In genomic region chr13:111893607-111894443, GRCh38 we compare ENCODE assay signal across 14 cellular contexts.
DNase-seq lines count a peak whose midpoint lies in the region; ATAC-seq and TF ChIP-seq lines count a peak whose summit lies in the region.
"Had no signal": no experiment of that assay in that cellular context is flagged by ENCODE, and none has a peak within 500 bp of the region (broad histone marks: within the 10 kb centered on the region; RNA-seq: fewer than 3 reads in every experiment).

No MANE protein-coding gene starts in this region.

- peaks cover 12% of the 10 kb centered on the region for H3K27me3 Mint-ChIP-seq in glutamatergic neuron (ENCODE audit: unreplicated experiment)
- peaks cover 63% of the 10 kb centered on the region for H3K27me3 Mint-ChIP-seq in nephron progenitor cell (ENCODE audit: low read depth, poor library complexity)
- H3K27me3 Mint-ChIP-seq in activated T-helper 1 cell treated with anti-CD3 and anti-CD28 coated beads, Interleukin-12 subunit alpha, Interleukin-12 subunit beta, Interleukin-2, Interleukin-4 antibody, amounts not matched to agents 30 ng/mL and 10 ng/mL and 1 ng/mL, durations not matched to agents 14 hours and 24 hours and 36 hours (ENCODE audit: insufficient read depth) = peaks cover 23% of the 10 kb centered on the region

- TF ChIP-seq CTCF in A673 (conservative IDR thresholded peaks at IDR 0.05; ENCODE audit: low read depth, low read length) (no peak), glutamatergic neuron (IDR thresholded peaks at IDR 0.05; ENCODE audit: partially characterized antibody, unreplicated experiment) (no peak), nephron progenitor cell (IDR thresholded peaks at IDR 0.05) (no peak), ovary (IDR thresholded peaks at IDR 0.05) (no peak)

- H3K27me3 ChIP-seq in A673 (replicated peaks; ENCODE audit: insufficient read depth, low read depth, low read length, poor library complexity) (peaks cover 38% of the 10 kb centered on the region), NT2/D1 (ENCODE audit: insufficient read depth, insufficient read length) (peaks cover 30% of the 10 kb centered on the region), ovary (no peaks in the 10 kb centered on the region)

- H3K4me1 ChIP-seq in A673 (ENCODE audit: insufficient read depth, low read length, poor library complexity, severe bottlenecking) = peaks cover 9% of the 10 kb centered on the region
- H3K4me1 ChIP-seq in NT2/D1 (ENCODE audit: insufficient read depth, insufficient read length) = peaks cover 4% of the 10 kb centered on the region
- no peaks in the 10 kb centered on the region for H3K4me1 ChIP-seq in ovary (ENCODE audit: insufficient read depth)

- H3K4me3 ChIP-seq in A673 (ENCODE audit: low read depth, low read length, poor library complexity, severe bottlenecking) (peak overlapping the region; percentile 32), NT2/D1 (ENCODE audit: insufficient read length, low read depth) (peak overlapping the region; percentile 61), ovary (no peak overlapping the region)
- H3K4me3 ChIP-seq: GM12878 had no signal

- no peaks in the 10 kb centered on the region for H3K36me3 ChIP-seq in A673 (ENCODE audit: insufficient read depth, low read length, poor library complexity, severe bottlenecking)
- H3K36me3 ChIP-seq in NT2/D1 (ENCODE audit: insufficient read depth, insufficient read length, low read length) = no peaks in the 10 kb centered on the region
- no peaks in the 10 kb centered on the region for H3K36me3 ChIP-seq in ovary

- no peaks in the 10 kb centered on the region for H3K36me3 Mint-ChIP-seq in glutamatergic neuron (ENCODE audit: unreplicated experiment)
- H3K36me3 Mint-ChIP-seq in nephron progenitor cell (ENCODE audit: low read depth) = no peaks in the 10 kb centered on the region
- no peaks in the 10 kb centered on the region for H3K36me3 Mint-ChIP-seq in activated T-helper 1 cell treated with anti-CD3 and anti-CD28 coated beads, Interleukin-12 subunit alpha, Interleukin-12 subunit beta, Interleukin-2, Interleukin-4 antibody, amounts not matched to agents 30 ng/mL and 10 ng/mL and 1 ng/mL, durations not matched to agents 14 hours and 24 hours and 36 hours (ENCODE audit: low read depth)
- H3K36me3 Mint-ChIP-seq: stimulated activated naive B cell treated with anti-CD40 and anti-IgM and Interleukin-4, amounts not matched to agents 10 μg/mL and 1 μg/mL and 100 μg/mL, for 72 hours had no signal

- peaks cover 6% of the 10 kb centered on the region for H3K9me3 ChIP-seq in A673 (ENCODE audit: low read depth, low read length, poor library complexity, severe bottlenecking)
- H3K9me3 ChIP-seq in NT2/D1 (ENCODE audit: insufficient read depth, low read length) = no peaks in the 10 kb centered on the region
- H3K9me3 ChIP-seq in ovary = peaks cover 0 to 5% of the 10 kb centered on the region in 2 donors

- CTCF ChIA-PET in A673 (lab: Charles Lee) = no interaction called here

- H3K27ac ChIP-seq in A673 (ENCODE audit: low read depth, low read length, poor library complexity, severe bottlenecking) = no peak overlapping the region
- no peak overlapping the region for H3K27ac ChIP-seq in ovary

- BruUV-seq in A673 (replicated peaks; lab: Mats Ljungman, UMichigan) = no TSS peak

- ATAC-seq in HG02884 (IDR thresholded peaks at IDR 0.05; ENCODE audit: unreplicated experiment) = no peak
- ATAC-seq: GM12878; HCT116; stimulated activated naive B cell treated with anti-CD40 and anti-IgM and Interleukin-4, amounts not matched to agents 10 μg/mL and 1 μg/mL and 100 μg/mL, for 72 hours had no signal

- intact Hi-C loops in A673 (cut with micrococcal nuclease; ENCODE audit: unreplicated experiment) (no loop called here), ovary (cut with DNase I) (no loop called here)
- intact Hi-C loops in activated T-helper 1 cell treated with anti-CD3 and anti-CD28 coated beads, Interleukin-12 subunit alpha, Interleukin-12 subunit beta, Interleukin-2, Interleukin-4 antibody, amounts not matched to agents 30 ng/mL and 10 ng/mL and 1 ng/mL, durations not matched to agents 14 hours and 24 hours and 36 hours (cut with micrococcal nuclease) = no loop called here

- WGBS in ovary, 3 donors = 9 to 13% (median 9%) methylated on average over 35 of the region's 35 CpGs

- H3K9me3 Mint-ChIP-seq in glutamatergic neuron (ENCODE audit: unreplicated experiment) = peaks cover 5% of the 10 kb centered on the region
- peaks cover 26% of the 10 kb centered on the region for H3K9me3 Mint-ChIP-seq in nephron progenitor cell
- H3K9me3 Mint-ChIP-seq in activated T-helper 1 cell treated with anti-CD3 and anti-CD28 coated beads, Interleukin-12 subunit alpha, Interleukin-12 subunit beta, Interleukin-2, Interleukin-4 antibody, amounts not matched to agents 30 ng/mL and 10 ng/mL and 1 ng/mL, durations not matched to agents 14 hours and 24 hours and 36 hours = peaks cover 9% of the 10 kb centered on the region

- peaks cover 4% of the 10 kb centered on the region for H3K4me1 Mint-ChIP-seq in glutamatergic neuron (ENCODE audit: low read depth, unreplicated experiment)
- H3K4me1 Mint-ChIP-seq in nephron progenitor cell = peaks cover 50% of the 10 kb centered on the region
- H3K4me1 Mint-ChIP-seq in activated T-helper 1 cell treated with anti-CD3 and anti-CD28 coated beads, Interleukin-12 subunit alpha, Interleukin-12 subunit beta, Interleukin-2, Interleukin-4 antibody, amounts not matched to agents 30 ng/mL and 10 ng/mL and 1 ng/mL, durations not matched to agents 14 hours and 24 hours and 36 hours (ENCODE audit: low read depth) = no peaks in the 10 kb centered on the region

- peak overlapping the region; percentile 70 for H3K9ac ChIP-seq in NT2/D1 (ENCODE audit: insufficient read length, low read depth)

- no peak overlapping the region for H3K27ac Mint-ChIP-seq in glutamatergic neuron (ENCODE audit: unreplicated experiment)
- H3K27ac Mint-ChIP-seq in nephron progenitor cell = peak overlapping the region; percentile 91
- no peak overlapping the region for H3K27ac Mint-ChIP-seq in activated T-helper 1 cell treated with anti-CD3 and anti-CD28 coated beads, Interleukin-12 subunit alpha, Interleukin-12 subunit beta, Interleukin-2, Interleukin-4 antibody, amounts not matched to agents 30 ng/mL and 10 ng/mL and 1 ng/mL, durations not matched to agents 14 hours and 24 hours and 36 hours
- H3K27ac Mint-ChIP-seq: stimulated activated naive B cell treated with anti-CD40 and anti-IgM and Interleukin-4, amounts not matched to agents 10 μg/mL and 1 μg/mL and 100 μg/mL, for 72 hours had no signal

- no peak for TF ChIP-seq EP300 in ovary (IDR thresholded peaks at IDR 0.05)

- POLR2A ChIA-PET in A673 (lab: Charles Lee; ENCODE audit: low non-redundant PET) = no interaction called here

- TF ChIP-seq POLR2A in ovary (IDR thresholded peaks at IDR 0.05) = no peak

- DNase-seq in A673 (ENCODE audit: low spot score) = peak; percentile 61
- DNase-seq in NT2/D1 (ENCODE audit: low read depth, low spot score) = no peak
- peak; percentile 48 for DNase-seq in glutamatergic neuron
- peak; percentile 55 for DNase-seq in nephron progenitor cell
- no peak for DNase-seq in ovary
- no peak for DNase-seq in activated T-helper 1 cell treated with anti-CD3 and anti-CD28 coated beads, Interleukin-12 subunit alpha, Interleukin-12 subunit beta, Interleukin-2, Interleukin-4 antibody, amounts not matched to agents 30 ng/mL and 10 ng/mL and 1 ng/mL, durations not matched to agents 14 hours and 24 hours and 36 hours (ENCODE audit: low spot score)
- DNase-seq in 8988T = no peak
- DNase-seq: DMS53; NCI-H1048; stimulated activated CD4-positive, alpha-beta T cell treated with anti-CD3 and anti-CD28 coated beads, Interleukin-4, amount 100 ng/mL, for 1 hour; stimulated activated naive B cell treated with anti-CD40 and anti-IgM and Interleukin-4, amounts not matched to agents 10 μg/mL and 1 μg/mL and 100 μg/mL, for 72 hours had no signal

- H3K4me3 Mint-ChIP-seq in glutamatergic neuron (ENCODE audit: unreplicated experiment) (peak overlapping the region; percentile 79), nephron progenitor cell (peak overlapping the region; percentile 83)
- no peak overlapping the region for H3K4me3 Mint-ChIP-seq in activated T-helper 1 cell treated with anti-CD3 and anti-CD28 coated beads, Interleukin-12 subunit alpha, Interleukin-12 subunit beta, Interleukin-2, Interleukin-4 antibody, amounts not matched to agents 30 ng/mL and 10 ng/mL and 1 ng/mL, durations not matched to agents 14 hours and 24 hours and 36 hours
- H3K4me3 Mint-ChIP-seq: stimulated activated naive B cell treated with anti-CD40 and anti-IgM and Interleukin-4, amounts not matched to agents 10 μg/mL and 1 μg/mL and 100 μg/mL, for 72 hours had no signal

Comparison
In these comparisons a context has a peak if more than half of its experiments do, and no peak if none do; other contexts are left out.
1. DNase-seq: peak in A673 (single experiment), glutamatergic neuron (single experiment) and nephron progenitor cell (single experiment); none in NT2/D1 (single experiment), ovary (0 of 5), activated T-helper 1 cell treated with anti-CD3 and anti-CD28 coated beads, Interleukin-12 subunit alpha, Interleukin-12 subunit beta, Interleukin-2, Interleukin-4 antibody, amounts not matched to agents 30 ng/mL and 10 ng/mL and 1 ng/mL, durations not matched to agents 14 hours and 24 hours and 36 hours (single experiment) and 8988T (single experiment).